ENCODE assay signal across 17 cellular contexts in genomic region chr19:53649746-53650593, GRCh38. TPM values are rescaled to one million over a fixed set of nuclear protein-coding genes. Genes with fewer than 3 reads are reported as not detected.
A peak's percentile ranks its signal among the peaks of the same experiment; 100 is the strongest.
DNase-seq lines count a peak whose midpoint lies in the region; ATAC-seq, FAIRE-seq and TF ChIP-seq lines count a peak whose summit lies in the region.
"Had no signal": no experiment of that assay in that cellular context is flagged by ENCODE, and none has a peak within 500 bp of the region (broad histone marks: within the 10 kb centered on the region; RNA-seq: fewer than 3 reads in every experiment).

No MANE protein-coding gene starts in this region.

- H3K79me2 ChIP-seq in H1 (ENCODE audit: control insufficient read depth in 1 of 2, insufficient read depth in 2 of 2, low read length in 2 of 2): no peaks in the 10 kb centered on the region

- H3K18ac ChIP-seq in H1 (ENCODE audit: extremely low read depth, low read length): no peak overlapping the region

- H3K79me1 ChIP-seq in H1 (ENCODE audit: low read depth, low read length): no peaks in the 10 kb centered on the region

- no peak overlapping the region for H4K8ac ChIP-seq in H1 (ENCODE audit: extremely low read depth, insufficient read depth, low read length)

- H3K23me2 ChIP-seq in H1 (ENCODE audit: low read depth, low read length): no peaks in the 10 kb centered on the region; the same call in 1 of the 2 replicates

- peak overlapping the region; percentile 72; the same call in 1 of the 2 replicates for H2BK20ac ChIP-seq in H1 (ENCODE audit: low read length)

- no peak for TF ChIP-seq EP300 in H1 (IDR thresholded peaks at IDR 0.05; ENCODE audit: borderline replicate concordance in 1 of 2, low read depth in 2 of 2, low read length in 2 of 2)

- no peak overlapping the region for H3K23ac ChIP-seq in H1 (ENCODE audit: insufficient read length)

- WGBS in H1 (ENCODE audit: extremely low coverage in 1 of 2, insufficient coverage in 1 of 2, insufficient read length in 1 of 2, insufficient replicate concordance in 2 of 2, low coverage in 1 of 2, low lambda C conversion rate in 2 of 2, missing lambda C conversion rate in 1 of 2), 2 experiments: 93% methylated on average over 34 of the region's 34 CpGs; no CpG with 5 or more reads in 1 of the 2 experiments
- 66 to 78% methylated on average over 34 of the region's 34 CpGs for WGBS in testis, 2 donors

- CTCF ChIA-PET in H1 (lab: Charles Lee; ENCODE audit: partially characterized antibody): interaction anchor here (0.7 to 1.3 kb wide), 2 partner anchors 54 to 239 kb away, joined by 3 to 4 read pairs; no protein-coding TSS in a partner anchor

- no peak overlapping the region for H3K14ac ChIP-seq in H1 (ENCODE audit: insufficient read length)

- no peak overlapping the region for H3K4me2 ChIP-seq in H1 (ENCODE audit: insufficient read depth in 1 of 2, low read depth in 2 of 2, low read length in 2 of 2)
- H3K4me2 ChIP-seq: A549 had no signal

- TF ChIP-seq RAD21 in H1 (IDR thresholded peaks at IDR 0.05 in 1 of 2, conservative IDR thresholded peaks at IDR 0.05 in 1 of 2; ENCODE audit: low read depth in 2 of 2, low read length in 2 of 2): no peak

- H3K9ac ChIP-seq in H1 (replicated peaks in 1 of 4; ENCODE audit: extremely low read depth in 1 of 4, low read depth in 3 of 4, low read length in 3 of 4): no peak overlapping the region

- H3K4ac ChIP-seq in H1 (replicated peaks; ENCODE audit: insufficient read length, low read depth, low read length): no peak overlapping the region

- POLR2A ChIA-PET in H1 (lab: Charles Lee; ENCODE audit: partially characterized antibody): interaction anchor here (0.8 to 1.1 kb wide), 3 partner anchors 26 to 54 kb away, joined by 3 read pairs; no protein-coding TSS in a partner anchor

- no peak overlapping the region for H2BK12ac ChIP-seq in H1 (ENCODE audit: low read depth, low read length)

- intact Hi-C loops in testis (cut with DNase I; ENCODE audit: low total_unique reads): no loop called here

- H3K36me3 ChIP-seq in H1 (ENCODE audit: control insufficient read depth in 2 of 4, insufficient read depth in 4 of 4, low read length in 3 of 4) (peaks cover 0 to 7% (median 0%) of the 10 kb centered on the region in 4 experiments; a peak in 2 of 8 replicates), testis (ENCODE audit: low read depth, missing control alignments) (no peaks in the 10 kb centered on the region)
- H3K36me3 ChIP-seq: BE2C had no signal

- H3K27me3 ChIP-seq in H1 (replicated peaks in 1 of 4; ENCODE audit: control insufficient read depth in 3 of 4, extremely low read depth in 1 of 4, insufficient read depth in 3 of 4, low read length in 3 of 4) (no peaks in the 10 kb centered on the region), testis (no peaks in the 10 kb centered on the region)
- H3K27me3 ChIP-seq: BE2C had no signal

- H3K4me1 ChIP-seq in H1 (replicated peaks in 1 of 4; ENCODE audit: control insufficient read depth in 3 of 4, insufficient read depth in 4 of 4, low read length in 3 of 4) (no peaks in the 10 kb centered on the region), testis (no peaks in the 10 kb centered on the region)
- H3K4me1 ChIP-seq: A549, BE2C had no signal

- H4K20me1 ChIP-seq in H1 (replicated peaks in 1 of 2; ENCODE audit: control insufficient read depth in 1 of 2, insufficient read depth in 2 of 2, low read length in 2 of 2): no peaks in the 10 kb centered on the region

- no peak overlapping the region for H2BK120ac ChIP-seq in H1 (replicated peaks; ENCODE audit: low read depth, low read length)

- FAIRE-seq in H1 (lab: Jason Lieb, UNC): no peak
- peak; percentile 97 for FAIRE-seq in frontal cortex (lab: Jason Lieb, UNC)
- FAIRE-seq: A549, GM12892, H54 had no signal

- H3K9me3 ChIP-seq in H1 (ENCODE audit: insufficient read depth in 2 of 2, low read depth in 1 of 2, low read length in 1 of 2) (peaks cover 27 to 35% of the 10 kb centered on the region in 2 experiments), testis (no peaks in the 10 kb centered on the region)
- H3K9me3 ChIP-seq: BE2C had no signal

- no peak overlapping the region for H2BK15ac ChIP-seq in H1 (ENCODE audit: low read length)

- no peak overlapping the region for H3K4me3 ChIP-seq in H1 (ENCODE audit: extremely low read depth in 1 of 4, insufficient read depth in 2 of 4, low read depth in 3 of 4, low read length in 4 of 4)
- H3K4me3 ChIP-seq in testis: peak overlapping the region; percentile 10 to 12
- H3K4me3 ChIP-seq: A549 had no signal

- H2AFZ ChIP-seq in H1 (ENCODE audit: low read length): no peak overlapping the region

- peak; percentile 56 for DNase-seq in HT1080 (ENCODE audit: low read depth)
- DNase-seq in H1 (ENCODE audit: low read depth in 1 of 2, low spot score in 2 of 2): no peak
- DNase-seq in frontal cortex (ENCODE audit: low spot score in 2 of 2): no peak
- DNase-seq in testis: no peak
- no peak for DNase-seq in T-helper 1 cell
- DNase-seq: BE2C; CD4-positive, alpha-beta memory T cell; DMS79; GDM1 had no signal

- TF ChIP-seq CTCF in H1 (IDR thresholded peaks at IDR 0.05; ENCODE audit: control extremely low read depth in 1 of 3, insufficient read depth in 1 of 3, low read depth in 1 of 3, low read length in 3 of 3) (no peak), testis (IDR thresholded peaks at IDR 0.05) (no peak)

- ATAC-seq in GM21447 (IDR thresholded peaks at IDR 0.05; ENCODE audit: unreplicated experiment): no peak
- ATAC-seq in GM21515 (IDR thresholded peaks at IDR 0.05; ENCODE audit: unreplicated experiment): no peak
- ATAC-seq: A549 had no signal

- H3K27ac ChIP-seq in H1 (ENCODE audit: low read depth, low read length): no peak overlapping the region
- H3K27ac ChIP-seq in testis: no peak overlapping the region
- H3K27ac ChIP-seq: A549, C4-2B had no signal

- H2BK5ac ChIP-seq in H1 (ENCODE audit: low read depth, low read length): no peak overlapping the region

- no peak overlapping the region for H2AK5ac ChIP-seq in H1 (ENCODE audit: low read depth, low read length)

- H4K5ac ChIP-seq in H1 (ENCODE audit: insufficient read length, low read depth, low read length): no peak overlapping the region

- no peak overlapping the region for H3K56ac ChIP-seq in H1 (replicated peaks; ENCODE audit: insufficient read length, low read depth, low read length)

- no peak overlapping the region for H4K91ac ChIP-seq in H1 (replicated peaks; ENCODE audit: insufficient read length, low read length)

- TF ChIP-seq POLR2A in H1 (IDR thresholded peaks at IDR 0.05; ENCODE audit: control extremely low read depth in 1 of 2, low read depth in 2 of 2, low read length in 2 of 2) (no peak), testis (IDR thresholded peaks at IDR 0.05) (no peak)

TF ChIP-seq in H1, 55 proteins besides CTCF, POLR2A, EP300 and RAD21 (continues in another document):
- TF ChIP-seq FOSL1 (IDR thresholded peaks at IDR 0.05; ENCODE audit: insufficient read depth, low read depth, low read length): no peak
- TF ChIP-seq KDM5A (IDR thresholded peaks at IDR 0.05; ENCODE audit: low read length): no peak
- no peak for TF ChIP-seq SRF (IDR thresholded peaks at IDR 0.05; ENCODE audit: low read depth, low read length)
- TF ChIP-seq KDM4A (IDR thresholded peaks at IDR 0.05; ENCODE audit: low read depth, low read length, severe bottlenecking): no peak
- TF ChIP-seq NRF1 (IDR thresholded peaks at IDR 0.05; ENCODE audit: low read depth, low read length): no peak
- no peak for TF ChIP-seq SP4 (IDR thresholded peaks at IDR 0.05; ENCODE audit: low read length)
- no peak for TF ChIP-seq HDAC2 (IDR thresholded peaks at IDR 0.05; ENCODE audit: borderline replicate concordance in 1 of 2, low read depth in 2 of 2, low read length in 2 of 2)
- TF ChIP-seq CREB1 (IDR thresholded peaks at IDR 0.05): no peak

RNA-seq across cellular contexts. Expression of gene DPRX, which starts 18.2 kb away (rescaled TPM):
- total RNA-seq in HT1080 (2014; rRNA removed; shearing (Covaris generic)): not detected in 2 replicates
- not detected in 2 replicates for polyA plus RNA-seq in HT1080 (2015; cell fraction: cytosol; rRNA removed)
- not detected in 2 replicates for polyA plus RNA-seq in HT1080 (2015; cell fraction: nucleus; rRNA removed)
- not detected in 2 replicates for total RNA-seq in H1 (2021; fragmentation: NEBNext Ultra II Directional; extraction: Animal tissue kit (Norgen Biotek cat#: 25700))
- not detected in 2 replicates for polyA plus RNA-seq in H1 (2011; rRNA removed)
- polyA plus RNA-seq in H1 (2011; cell fraction: cytosol; rRNA removed): not detected
- polyA plus RNA-seq in H1 (2011; cell fraction: nucleus; rRNA removed): not detected
- polyA plus RNA-seq in H1 (2012, experiment 1 of 2): not detected in 4 replicates
- polyA plus RNA-seq in H1 (2012, experiment 2 of 2): not detected
- polyA plus RNA-seq in H1 (2013, experiment 1 of 2): 0.10 TPM
- polyA plus RNA-seq in H1 (2013, experiment 2 of 2): not detected
- polyA minus RNA-seq in H1 (2011; rRNA and poly(A)+ RNA removed): not detected in 2 replicates
- polyA minus RNA-seq in H1 (2011; cell fraction: cytosol; rRNA and poly(A)+ RNA removed): not detected
- not detected for polyA minus RNA-seq in H1 (2011; cell fraction: nucleus; rRNA and poly(A)+ RNA removed)
- total RNA-seq in frontal cortex: not detected
- not detected for total RNA-seq in testis
- not detected for polyA plus RNA-seq in testis (ENCODE audit: insufficient read depth, low read depth, low replicate concordance)
- total RNA-seq: CD4-positive, alpha-beta memory T cell had no signal
- polyA plus RNA-seq: A549; AG04450; CD4-positive, alpha-beta memory T cell; IgD-negative memory B cell had no signal

Comparison
In these comparisons a context has a peak if more than half of its experiments do, and no peak if none do; other contexts are left out.
1. H3K4me3 ChIP-seq: peak in testis (2 of 2); none in H1 (0 of 4).